1 cellular context compared by ENCODE assay signal in genomic region chr1:245867724-245868123, GRCh38.
TF ChIP-seq lines count a peak whose summit lies in the region.

No MANE protein-coding gene starts in this region.

TF ChIP-seq in IMR-90, 13 proteins besides CTCF, POLR2A, EP300 and RAD21 (continued from another document):
- TF ChIP-seq MAZ (IDR thresholded peaks at IDR 0.05; ENCODE audit: borderline replicate concordance, low read depth, low read length) (no peak), CHD1 (IDR thresholded peaks at IDR 0.05; ENCODE audit: low read depth, low read length) (no peak), RCOR1 (IDR thresholded peaks at IDR 0.05; ENCODE audit: insufficient replicate concordance, low read length) (no peak), MAFK (IDR thresholded peaks at IDR 0.05; ENCODE audit: low read depth, low read length) (no peak), NFE2L2 (IDR thresholded peaks at IDR 0.05; ENCODE audit: low read depth, low read length) (no peak), SMC3 (IDR thresholded peaks at IDR 0.05; ENCODE audit: low read depth, low read length) (no peak), RFX5 (IDR thresholded peaks at IDR 0.05; ENCODE audit: low read depth, low read length) (no peak), CEBPB (IDR thresholded peaks at IDR 0.05; ENCODE audit: low read depth, low read length) (no peak), BHLHE40 (IDR thresholded peaks at IDR 0.05; ENCODE audit: low read depth, low read length) (no peak)
- TF ChIP-seq, protein P1, sequence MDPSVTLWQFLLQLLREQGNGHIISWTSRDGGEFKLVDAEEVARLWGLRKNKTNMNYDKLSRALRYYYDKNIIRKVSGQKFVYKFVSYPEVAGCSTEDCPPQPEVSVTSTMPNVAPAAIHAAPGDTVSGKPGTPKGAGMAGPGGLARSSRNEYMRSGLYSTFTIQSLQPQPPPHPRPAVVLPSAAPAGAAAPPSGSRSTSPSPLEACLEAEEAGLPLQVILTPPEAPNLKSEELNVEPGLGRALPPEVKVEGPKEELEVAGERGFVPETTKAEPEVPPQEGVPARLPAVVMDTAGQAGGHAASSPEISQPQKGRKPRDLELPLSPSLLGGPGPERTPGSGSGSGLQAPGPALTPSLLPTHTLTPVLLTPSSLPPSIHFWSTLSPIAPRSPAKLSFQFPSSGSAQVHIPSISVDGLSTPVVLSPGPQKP (IDR thresholded peaks at IDR 0.05; ENCODE audit: borderline replicate concordance, low read depth, low read length), result no peak
